ENCODE assay signal across 8 cellular contexts in genomic region chr3:148992027-148992634, GRCh38. TPM values are rescaled to one million over a fixed set of nuclear protein-coding genes. Genes with fewer than 3 reads are reported as not detected.
DNase-seq lines count a peak whose midpoint lies in the region; ATAC-seq and TF ChIP-seq lines count a peak whose summit lies in the region.

No MANE protein-coding gene starts in this region.

- peak overlapping the region; percentile 46; the same call in 1 of the 2 replicates for H3K9ac ChIP-seq in HUES48 (ENCODE audit: low read depth, low read length)
- peak overlapping the region; percentile 52 to 68 for H3K9ac ChIP-seq in duodenal mucosa (ENCODE audit: low read depth in 1 of 2, low read length in 2 of 2)
- H3K9ac ChIP-seq in stomach smooth muscle (ENCODE audit: low read length in 2 of 2), result peak overlapping the region; percentile 88 to 89

- H3K4me1 ChIP-seq in HUES48 (ENCODE audit: control insufficient read depth, insufficient read depth, low read length) (peaks cover 13% of the 10 kb centered on the region), duodenal mucosa (ENCODE audit: control insufficient read depth in 1 of 2, insufficient read depth in 2 of 2, low read length in 2 of 2) (peaks cover 11 to 15% of the 10 kb centered on the region in 2 donors), stomach smooth muscle (ENCODE audit: control insufficient read depth, insufficient read depth, low read length) (peaks cover 14% of the 10 kb centered on the region)

- peak; percentile 31 for ATAC-seq in GM21529 (IDR thresholded peaks at IDR 0.05; ENCODE audit: unreplicated experiment)

- DNase-seq in NCI-H1092 treated with DMSO at 0.1 percent for 48 hours (lab: John Stamatoyannopoulos, UW) (peak; percentile 6), NCI-H1092 (lab: John Stamatoyannopoulos, UW) (no peak), WERI-Rb-1 (peak; percentile 80), lung microvascular endothelial cell (ENCODE audit: low read depth in 2 of 2) (peak; percentile 57 to 61)

- H3K27ac ChIP-seq in HUES48 (ENCODE audit: low read depth, low read length) (peak overlapping the region; percentile 64), WERI-Rb-1 (peak overlapping the region; percentile 91), duodenal mucosa (ENCODE audit: low read depth, low read length) (peak overlapping the region; percentile 85), stomach smooth muscle (ENCODE audit: low read length) (peak overlapping the region; percentile 91)

- H3K9me3 ChIP-seq in HUES48 (ENCODE audit: control insufficient read depth, insufficient read depth, low read length) (no peaks in the 10 kb centered on the region), WERI-Rb-1 (ENCODE audit: severe bottlenecking) (no peaks in the 10 kb centered on the region), duodenal mucosa (ENCODE audit: control insufficient read depth in 1 of 2, low read length in 2 of 2) (no peaks in the 10 kb centered on the region), stomach smooth muscle (ENCODE audit: control insufficient read depth in 2 of 2, low read length in 2 of 2) (no peaks in the 10 kb centered on the region)

- H3K27me3 ChIP-seq in HUES48 (ENCODE audit: control insufficient read depth, insufficient read depth, low read length) (peaks cover 11% of the 10 kb centered on the region), WERI-Rb-1 (ENCODE audit: insufficient read depth, low read depth, severe bottlenecking) (no peaks in the 10 kb centered on the region), duodenal mucosa (ENCODE audit: control insufficient read depth in 1 of 2, insufficient read depth in 2 of 2, low read length in 2 of 2) (no peaks in the 10 kb centered on the region), stomach smooth muscle (ENCODE audit: control insufficient read depth in 1 of 2, insufficient read depth in 2 of 2, low read length in 2 of 2) (no peaks in the 10 kb centered on the region)

- TF ChIP-seq CTCF in WERI-Rb-1 (IDR thresholded peaks at IDR 0.05; ENCODE audit: low read depth, low read length), result no peak

- H3K4me3 ChIP-seq in HUES48 (ENCODE audit: low read depth, low read length) (peak overlapping the region; percentile 69), WERI-Rb-1 (ENCODE audit: low read depth, low read length) (peak overlapping the region; percentile 75), duodenal mucosa (ENCODE audit: low read depth in 1 of 2, low read length in 2 of 2) (peak overlapping the region; percentile 76 to 79), stomach smooth muscle (ENCODE audit: low read length in 2 of 2) (peak overlapping the region; percentile 66 to 84)

- peaks cover 25% of the 10 kb centered on the region for H3K36me3 ChIP-seq in HUES48 (ENCODE audit: control insufficient read depth, insufficient read depth, low read length)
- peaks cover 19% of the 10 kb centered on the region for H3K36me3 ChIP-seq in WERI-Rb-1
- H3K36me3 ChIP-seq in duodenal mucosa (ENCODE audit: control insufficient read depth in 1 of 2, insufficient read depth in 2 of 2, low read length in 2 of 2), result peaks cover 0 to 23% of the 10 kb centered on the region in 2 donors
- peaks cover 18 to 29% of the 10 kb centered on the region in 2 donors for H3K36me3 ChIP-seq in stomach smooth muscle (ENCODE audit: control insufficient read depth in 2 of 2, insufficient read depth in 2 of 2, low read length in 2 of 2)

RNA-seq across cellular contexts. Expression of gene GYG1, which starts 0.8 kb away (rescaled TPM):
- total RNA-seq in lung microvascular endothelial cell, result 35.5 and 38.3 TPM in 2 replicates
